Comparison of ENCODE assay signal across 36 cellular contexts in genomic region chrX:57266871-57267270, GRCh38. TPM values are rescaled to one million over a fixed set of nuclear protein-coding genes. Genes with fewer than 3 reads are reported as not detected.
"Had no signal": no experiment of that assay in that cellular context is flagged by ENCODE, and none has a peak within 500 bp of the region (broad histone marks: within the 10 kb centered on the region; RNA-seq: fewer than 3 reads in every experiment).

No MANE protein-coding gene starts in this region.

- H3K27ac ChIP-seq: KMS-11 had no signal

- H3K4me3 ChIP-seq: MG63 had no signal

- H3K9me3 ChIP-seq: MG63 had no signal

- DNase-seq: Karpas-422, Kasumi-1, KBM-7, KG1, MG63, MM.1S, MV-4-11, NCI-H1048, NCI-H1092, NCI-H1092 treated with DMSO at 0.1 percent for 48 hours, NCI-H1105, NCI-H1105 treated with DMSO at 0.1 percent for 48 hours, NCI-H1417, NCI-H1417 treated with DMSO at 0.1 percent for 48 hours, NCI-H1436, NCI-H1436 treated with DMSO at 0.1 percent for 48 hours, NCI-H146, NCI-H1694, NCI-H1694 treated with DMSO at 0.1 percent for 48 hours, NCI-H187, NCI-H187 treated with DMSO at 0.1 percent for 48 hours, NCI-H1930, NCI-H2029, NCI-H2029 treated with DMSO at 0.1 percent for 48 hours, NCI-H2081, NCI-H2081 treated with DMSO at 0.1 percent for 48 hours, NCI-H2107, NCI-H2171, NCI-H2171 treated with DMSO at 0.1 percent for 48 hours, NCI-H2227 treated with DMSO at 0.1 percent for 48 hours, NCI-H226, NCI-H446, NCI-H446 treated with DMSO at 0.1 percent for 48 hours, NCI-H510A had no signal

- H3K36me3 ChIP-seq: MG63 had no signal

- H3K27me3 ChIP-seq: MG63 had no signal

RNA-seq across cellular contexts. Expression of gene FAAH2, which starts 19.6 kb away (rescaled TPM):
- total RNA-seq: LHCN-M2 had no signal
